ENCODE assay signal across 25 cellular contexts in the genomic region with DNA sequence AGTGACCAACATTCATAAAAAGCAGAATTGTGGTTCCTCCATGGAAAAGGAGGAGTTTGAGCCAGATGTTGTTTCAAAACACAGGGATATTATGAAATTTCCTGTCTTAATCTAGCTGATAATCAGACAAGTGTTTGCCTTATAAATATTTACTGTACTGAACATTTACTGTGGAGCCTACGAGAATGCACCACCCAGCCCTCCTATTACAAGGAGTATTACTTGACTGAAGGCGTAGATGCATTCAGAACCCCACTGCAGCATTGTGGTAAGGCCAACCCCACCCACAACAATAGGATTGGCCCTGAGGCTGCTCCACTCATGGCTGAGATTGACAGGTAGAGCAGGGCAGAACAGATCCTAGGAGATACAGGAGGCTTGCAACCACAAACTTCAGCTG.
DNase-seq lines count a peak whose midpoint lies in the region; ATAC-seq, FAIRE-seq and TF ChIP-seq lines count a peak whose summit lies in the region.
"Had no signal": no experiment of that assay in that cellular context is flagged by ENCODE, and none has a peak within 500 bp of the region (broad histone marks: within the 10 kb centered on the region; RNA-seq: fewer than 3 reads in every experiment).

No MANE protein-coding gene starts in this region.

- H3K27ac ChIP-seq in right lobe of liver (no peak overlapping the region), upper lobe of right lung (no peak overlapping the region)
- H3K27ac ChIP-seq: A549; BLaER1 treated with 17β-estradiol and CSF1 and Interleukin-3, amounts not matched to agents 10 nM and 100 nM; GM23248 had no signal

- H3K36me3 ChIP-seq in bronchial epithelial cell (ENCODE audit: control insufficient read depth, insufficient read depth, low read length) (no peaks in the 10 kb centered on the region), right lobe of liver (no peaks in the 10 kb centered on the region), upper lobe of right lung (no peaks in the 10 kb centered on the region)
- H3K36me3 ChIP-seq: BLaER1 treated with 17β-estradiol and CSF1 and Interleukin-3, amounts not matched to agents 10 nM and 100 nM; spleen had no signal

- peaks cover 0 to 17% (median 6%) of the 10 kb centered on the region in 4 donors for H3K4me1 ChIP-seq in right lobe of liver
- H3K4me1 ChIP-seq in upper lobe of right lung: peaks cover 14% of the 10 kb centered on the region
- H3K4me1 ChIP-seq: A549 had no signal

- peak; percentile 79 to 83 (median 82) for ATAC-seq in right lobe of liver
- ATAC-seq in upper lobe of right lung: peak; percentile 95
- ATAC-seq in GM19463 (IDR thresholded peaks at IDR 0.05; ENCODE audit: unreplicated experiment): no peak
- ATAC-seq in GM21717 (IDR thresholded peaks at IDR 0.05; ENCODE audit: unreplicated experiment): no peak
- ATAC-seq: A549; activated CD8-positive, alpha-beta T cell treated with anti-CD3 and anti-CD28 coated beads, Interleukin-2, amount 10 ng/mL, durations not matched to agents 7 days and 5 days had no signal

- TF ChIP-seq CTCF in bronchial epithelial cell (IDR thresholded peaks at IDR 0.05; ENCODE audit: insufficient read depth, low read length, severe bottlenecking) (no peak), right lobe of liver (IDR thresholded peaks at IDR 0.05) (no peak), upper lobe of right lung (IDR thresholded peaks at IDR 0.05) (no peak)

- H3K4me3 ChIP-seq in bronchial epithelial cell (ENCODE audit: low read depth, low read length): no peak overlapping the region
- H3K4me3 ChIP-seq in right lobe of liver: no peak overlapping the region
- no peak overlapping the region for H3K4me3 ChIP-seq in upper lobe of right lung
- H3K4me3 ChIP-seq: A549; BLaER1 treated with 17β-estradiol and CSF1 and Interleukin-3, amounts not matched to agents 10 nM and 100 nM; GM23248; spleen had no signal

- WGBS in right lobe of liver (ENCODE audit: insufficient coverage, low coverage, low lambda C conversion rate, missing lambda C conversion rate): 6% methylated on average over 2 of the region's 2 CpGs

- H3K27me3 ChIP-seq in bronchial epithelial cell (ENCODE audit: control insufficient read depth, insufficient read depth, low read length): no peaks in the 10 kb centered on the region
- H3K27me3 ChIP-seq in right lobe of liver: no peaks in the 10 kb centered on the region
- no peaks in the 10 kb centered on the region for H3K27me3 ChIP-seq in upper lobe of right lung
- H3K27me3 ChIP-seq: BLaER1 treated with 17β-estradiol and CSF1 and Interleukin-3, amounts not matched to agents 10 nM and 100 nM; spleen had no signal

- no peak for TF ChIP-seq POLR2A in right lobe of liver (IDR thresholded peaks at IDR 0.05)

- H3K9me3 ChIP-seq in right lobe of liver (no peaks in the 10 kb centered on the region), upper lobe of right lung (no peaks in the 10 kb centered on the region)
- H3K9me3 ChIP-seq: A549; BLaER1 treated with 17β-estradiol and CSF1 and Interleukin-3, amounts not matched to agents 10 nM and 100 nM; spleen had no signal

- DNase-seq in NCI-H748 (lab: John Stamatoyannopoulos, UW; ENCODE audit: unreplicated experiment): peak; percentile 9
- DNase-seq in NCI-H748 treated with DMSO at 0.1 percent for 48 hours (lab: John Stamatoyannopoulos, UW): no peak
- DNase-seq in bronchial epithelial cell (ENCODE audit: low read depth): peak; percentile 23
- no peak for DNase-seq in right lobe of liver
- no peak for DNase-seq in upper lobe of right lung
- DNase-seq in stimulated activated naive CD4-positive, alpha-beta T cell (lab: John Stamatoyannopoulos, UW): no peak
- DNase-seq: activated CD4-positive, CD25-positive, alpha-beta regulatory T cell treated with anti-CD3 and anti-CD28 coated beads, Interleukin-2, amount 50 U/mL, for 72 hours; activated CD8-positive, alpha-beta T cell treated with anti-CD3 and anti-CD28 coated beads, Interleukin-2, amount 10 ng/mL, durations not matched to agents 7 days and 5 days; activated naive CD4-positive, alpha-beta T cell treated with anti-CD3 and anti-CD28 coated beads for 36 hours; activated T-cell treated with anti-CD3 and anti-CD28 coated beads, Interleukin-2, amount 50 U/mL, for 24 hours; anterior cingulate cortex; central memory CD4-positive, alpha-beta T cell; erythroblast; GDM1; GM23248; KG1; NCI-H1048; NCI-H2081 treated with DMSO at 0.1 percent for 48 hours; spleen; stimulated activated CD4-positive, alpha-beta T cell treated with anti-CD3 and anti-CD28 coated beads, Interleukin-4, amount 100 ng/mL, for 24 hours; T-helper 9 cell had no signal

- intact Hi-C loops in right lobe of liver (cut with DNase I) (no loop called here), upper lobe of right lung (cut with DNase I) (no loop called here)

- FAIRE-seq in bronchial epithelial cell (lab: Jason Lieb, UNC): no peak

Comparison
In these comparisons a context has a peak if more than half of its experiments do, and no peak if none do; other contexts are left out.
1. DNase-seq: peak in NCI-H748 (single experiment) and bronchial epithelial cell (single experiment); none in NCI-H748 treated with DMSO at 0.1 percent for 48 hours (single experiment), right lobe of liver (0 of 3), upper lobe of right lung (single experiment) and stimulated activated naive CD4-positive, alpha-beta T cell (0 of 6).
2. ATAC-seq: peak in right lobe of liver (4 of 4) and upper lobe of right lung (single experiment); none in GM19463 (single experiment) and GM21717 (single experiment).